8 cellular contexts compared by ENCODE assay signal in the genomic region with DNA sequence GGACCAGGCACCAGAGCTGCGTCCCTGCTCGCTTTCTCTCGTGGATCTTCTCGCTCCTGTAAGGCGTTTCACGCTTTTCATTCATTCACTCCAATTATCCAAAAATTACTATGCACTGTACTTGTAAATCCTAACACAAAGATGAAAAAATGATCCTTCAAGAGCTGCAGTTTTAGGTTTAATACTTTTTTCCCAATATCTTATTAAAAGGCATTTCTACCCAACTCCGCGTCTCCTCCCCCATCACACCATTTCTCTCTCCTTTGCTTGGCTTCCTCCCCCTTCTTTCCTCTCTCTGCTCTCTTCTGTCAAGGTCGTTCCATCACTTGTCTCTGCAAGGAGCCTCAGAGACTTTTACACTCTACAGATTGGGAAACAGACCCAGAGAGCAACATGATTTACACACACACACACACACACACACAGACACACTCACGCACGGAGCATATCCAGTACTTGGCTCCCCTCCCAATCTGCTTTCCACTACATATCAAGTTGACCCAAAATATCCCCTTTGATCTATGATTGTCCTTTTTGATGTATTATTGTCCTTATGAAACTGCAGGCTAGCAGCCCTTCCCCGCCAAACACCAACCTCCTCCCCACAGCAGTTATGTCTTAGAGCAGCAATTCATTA. TPM values are rescaled to one million over a fixed set of nuclear protein-coding genes. Genes with fewer than 3 reads are reported as not detected.
DNase-seq lines count a peak whose midpoint lies in the region; ATAC-seq and TF ChIP-seq lines count a peak whose summit lies in the region.

No MANE protein-coding gene starts in this region.

- no peaks in the 10 kb centered on the region for H3K9me3 Mint-ChIP-seq in activated CD8-positive, alpha-beta memory T cell treated with anti-CD3 and anti-CD28 coated beads, Interleukin-2, amount 10 ng/mL, durations not matched to agents 7 days and 5 days (ENCODE audit: low read depth)

- H3K27ac Mint-ChIP-seq in activated CD8-positive, alpha-beta memory T cell treated with anti-CD3 and anti-CD28 coated beads, Interleukin-2, amount 10 ng/mL, durations not matched to agents 7 days and 5 days, result no peak overlapping the region

- TF ChIP-seq CTCF in upper lobe of left lung (IDR thresholded peaks at IDR 0.05), result no peak

- H3K36me3 ChIP-seq in upper lobe of left lung, result no peaks in the 10 kb centered on the region

- peak overlapping the region in 3 of 4 donors; percentile 45 to 59 (median 58) for H3K4me3 ChIP-seq in upper lobe of left lung

- TF ChIP-seq POLR2A in upper lobe of left lung (IDR thresholded peaks at IDR 0.05), result no peak

- ATAC-seq in activated CD8-positive, alpha-beta memory T cell treated with anti-CD3 and anti-CD28 coated beads, Interleukin-2, amount 10 ng/mL, durations not matched to agents 7 days and 5 days, result no peak
- peak in 1 of 2 donors; percentile 34 for ATAC-seq in upper lobe of left lung (ENCODE audit: low FRiP score in 2 of 2)

- CTCF ChIA-PET in activated CD8-positive, alpha-beta memory T cell treated with anti-CD3 and anti-CD28 coated beads, Interleukin-2, amount 10 ng/mL, durations not matched to agents 7 days and 5 days (lab: Charles Lee), result interaction anchor here (0.8 to 2.4 kb wide), 20 partner anchors 9 to 362 kb away, joined by 3 to 13 read pairs (median 4); no protein-coding TSS in a partner anchor

- H3K36me3 Mint-ChIP-seq in activated CD8-positive, alpha-beta memory T cell treated with anti-CD3 and anti-CD28 coated beads, Interleukin-2, amount 10 ng/mL, durations not matched to agents 7 days and 5 days, result no peaks in the 10 kb centered on the region

- WGBS in upper lobe of left lung, 2 donors, result 8 to 10% methylated on average over 12 of the region's 12 CpGs

- H3K27me3 Mint-ChIP-seq in activated CD8-positive, alpha-beta memory T cell treated with anti-CD3 and anti-CD28 coated beads, Interleukin-2, amount 10 ng/mL, durations not matched to agents 7 days and 5 days, result peaks cover 46% of the 10 kb centered on the region

- H3K4me3 Mint-ChIP-seq in activated CD8-positive, alpha-beta memory T cell treated with anti-CD3 and anti-CD28 coated beads, Interleukin-2, amount 10 ng/mL, durations not matched to agents 7 days and 5 days, result peak overlapping the region; percentile 12

- H3K27me3 ChIP-seq in upper lobe of left lung, result no peaks in the 10 kb centered on the region

- H3K27ac ChIP-seq in upper lobe of left lung, result peak overlapping the region in 1 of 4 donors; percentile 59

- H3K9me3 ChIP-seq in upper lobe of left lung, result no peaks in the 10 kb centered on the region

- DNase-seq in activated CD8-positive, alpha-beta memory T cell treated with anti-CD3 and anti-CD28 coated beads, Interleukin-2, amount 10 ng/mL, durations not matched to agents 7 days and 5 days, result no peak
- no peak for DNase-seq in activated CD8-positive, alpha-beta memory T cell treated with anti-CD3 and anti-CD28 coated beads, Interleukin-2, amount 50 U/mL, for 4 hours
- DNase-seq in astrocyte of the hippocampus (ENCODE audit: low read depth, low spot score), result peak; percentile 20
- peak; percentile 27 for DNase-seq in left kidney (ENCODE audit: low read depth, low spot score)
- DNase-seq in upper lobe of left lung, result no peak
- DNase-seq in T1000 (lab: John Stamatoyannopoulos, UW), result no peak
- DNase-seq in NCI-H187 treated with DMSO at 0.1 percent for 48 hours (lab: John Stamatoyannopoulos, UW), result no peak
- DNase-seq in NCI-H2107 (lab: John Stamatoyannopoulos, UW), result no peak

- H3K4me1 ChIP-seq in upper lobe of left lung, result peaks cover 4 to 25% (median 9%) of the 10 kb centered on the region in 4 donors

- no peak for TF ChIP-seq EP300 in upper lobe of left lung (IDR thresholded peaks at IDR 0.05)

- H3K4me1 Mint-ChIP-seq in activated CD8-positive, alpha-beta memory T cell treated with anti-CD3 and anti-CD28 coated beads, Interleukin-2, amount 10 ng/mL, durations not matched to agents 7 days and 5 days, result peaks cover 8% of the 10 kb centered on the region

RNA-seq across cellular contexts. Expression of gene CLDN1, which starts 0.5 kb away (rescaled TPM):
- not detected for total RNA-seq in activated CD8-positive, alpha-beta memory T cell treated with anti-CD3 and anti-CD28 coated beads, Interleukin-2, amount 10 ng/mL, durations not matched to agents 7 days and 5 days
- total RNA-seq in upper lobe of left lung, result 10 to 100 TPM in 3 of 6 donors, 1 to 10 TPM in 3; 2.7 to 26.8 (median 11.2) TPM

Comparison
In these comparisons a context has a peak if more than half of its experiments do, and no peak if none do; other contexts are left out.
1. DNase-seq: peak in astrocyte of the hippocampus (single experiment) and left kidney (single experiment); none in activated CD8-positive, alpha-beta memory T cell treated with anti-CD3 and anti-CD28 coated beads, Interleukin-2, amount 10 ng/mL, durations not matched to agents 7 days and 5 days (single experiment), activated CD8-positive, alpha-beta memory T cell treated with anti-CD3 and anti-CD28 coated beads, Interleukin-2, amount 50 U/mL, for 4 hours (single experiment), upper lobe of left lung (0 of 2), T1000 (single experiment), NCI-H187 treated with DMSO at 0.1 percent for 48 hours (single experiment) and NCI-H2107 (single experiment).